1 cellular context compared by ENCODE assay signal in genomic region chr17:28740406-28741357, GRCh38.
TF ChIP-seq lines count a peak whose summit lies in the region.

No MANE protein-coding gene starts in this region.

TF ChIP-seq in HEK293, 187 proteins besides CTCF, POLR2A, EP300 and RAD21 (continued from another document):
- TF ChIP-seq ZNF280C (tag by site-specific recombination; IDR thresholded peaks at IDR 0.05) (no peak), SCRT2 (tag by site-specific recombination; IDR thresholded peaks at IDR 0.05) (peak; percentile 92), ZNF677 (tag by site-specific recombination; IDR thresholded peaks at IDR 0.05) (no peak), ZBTB20 (tag by site-specific recombination; IDR thresholded peaks at IDR 0.05) (no peak), ZNF548 (tag by site-specific recombination; IDR thresholded peaks at IDR 0.05) (no peak), ZNF449 (tag by site-specific recombination; IDR thresholded peaks at IDR 0.05) (no peak), AEBP2 (tag by site-specific recombination; IDR thresholded peaks at IDR 0.05; ENCODE audit: borderline replicate concordance) (no peak), ZNF585B (tag by site-specific recombination; IDR thresholded peaks at IDR 0.05) (no peak)
